15 cellular contexts compared by ENCODE assay signal in the genomic region with DNA sequence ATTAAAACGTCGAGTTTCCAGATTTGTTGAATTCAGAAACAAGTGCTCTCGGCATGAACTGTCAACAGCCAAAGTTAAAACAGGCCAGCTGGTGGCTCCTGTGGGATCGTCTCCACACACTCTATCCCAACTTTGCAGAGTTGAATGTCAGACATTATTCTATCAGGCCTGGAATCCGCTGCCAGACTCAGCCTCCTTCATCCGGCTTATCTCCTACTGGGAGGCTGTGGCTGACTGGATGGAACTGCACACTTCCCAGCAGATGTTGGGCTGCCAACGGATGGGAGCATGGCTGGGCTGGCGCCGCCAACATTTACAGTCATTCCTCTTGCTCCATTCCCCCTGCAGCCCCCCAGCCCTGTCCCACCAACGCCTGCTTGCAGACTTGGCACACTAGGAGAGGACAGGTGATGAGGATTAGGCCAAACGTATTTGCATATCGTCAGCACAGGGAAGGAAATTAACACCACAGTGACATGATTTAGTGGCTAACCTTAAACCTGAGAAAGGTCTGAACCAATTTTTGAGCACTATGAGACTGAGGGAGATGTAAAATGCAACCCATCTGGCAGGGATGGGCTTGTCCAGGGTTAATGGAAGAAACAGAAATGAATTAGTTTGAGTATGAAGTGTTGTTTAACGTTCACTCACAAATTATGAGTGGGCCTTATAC.
DNase-seq lines count a peak whose midpoint lies in the region.
"Had no signal": no experiment of that assay in that cellular context is flagged by ENCODE, and none has a peak within 500 bp of the region (broad histone marks: within the 10 kb centered on the region; RNA-seq: fewer than 3 reads in every experiment).

No MANE protein-coding gene starts in this region.

- intact Hi-C loops in cardiac septum (cut with DNase I) (loop anchor here (5.0 to 10.0 kb wide), 2 partner anchors 179 to 726 kb away; a partner anchor contains a TSS), posterior vena cava (cut with DNase I) (no loop called here)

- DNase-seq in DMS 273 treated with DMSO at 0.1 percent for 48 hours (lab: John Stamatoyannopoulos, UW) (peak; percentile 83), NCI-H82 treated with DMSO at 0.1 percent for 48 hours (lab: John Stamatoyannopoulos, UW; ENCODE audit: unreplicated experiment) (peak; percentile 76), cardiac septum (ENCODE audit: low spot score) (peak; percentile 81), posterior vena cava (ENCODE audit: low spot score) (peak; percentile 84), activated gamma-delta T cell treated with Interleukin-2 at 50 U/mL for 16 hours (no peak), RKO (ENCODE audit: low spot score) (no peak)
- no peak for DNase-seq in activated T-cell treated with anti-CD3 and anti-CD28 coated beads, Interleukin-2, amount 50 U/mL, for 1 hour
- no peak for DNase-seq in stimulated activated CD4-positive, alpha-beta T cell treated with anti-CD3 and anti-CD28 coated beads, Interleukin-4, amount 100 ng/mL, for 4 hours
- DNase-seq: activated CD4-positive, alpha-beta T cell treated with anti-CD3 and anti-CD28 coated beads for 48 hours; activated naive CD8-positive, alpha-beta T cell treated with anti-CD3 and anti-CD28 coated beads, Interleukin-2, amount 50 U/mL, for 24 hours; activated T-cell treated with anti-CD3 and anti-CD28 coated beads, Interleukin-2, amount 50 U/mL, for 72 hours; midbrain; NK-92 treated with Interleukin-12 subunit alpha and Interleukin-12 subunit beta, amount 100 ng/mL, for 24 hours; occipital lobe; SHP77 treated with DMSO at 0.1 percent for 48 hours had no signal

Comparison
In these comparisons a context has a peak if more than half of its experiments do, and no peak if none do; other contexts are left out.
1. DNase-seq: peak in DMS 273 treated with DMSO at 0.1 percent for 48 hours (single experiment), NCI-H82 treated with DMSO at 0.1 percent for 48 hours (single experiment), cardiac septum (single experiment) and posterior vena cava (single experiment); none in activated gamma-delta T cell treated with Interleukin-2 at 50 U/mL for 16 hours (single experiment), RKO (single experiment), activated T-cell treated with anti-CD3 and anti-CD28 coated beads, Interleukin-2, amount 50 U/mL, for 1 hour (single experiment) and stimulated activated CD4-positive, alpha-beta T cell treated with anti-CD3 and anti-CD28 coated beads, Interleukin-4, amount 100 ng/mL, for 4 hours (0 of 2).